ENCODE assay signal across 10 cellular contexts in genomic region chr6:87714093-87714809, GRCh38. TPM values are rescaled to one million over a fixed set of nuclear protein-coding genes. Genes with fewer than 3 reads are reported as not detected.
DNase-seq lines count a peak whose midpoint lies in the region; ATAC-seq, FAIRE-seq and TF ChIP-seq lines count a peak whose summit lies in the region.
"Had no signal": no experiment of that assay in that cellular context is flagged by ENCODE, and none has a peak within 500 bp of the region (broad histone marks: within the 10 kb centered on the region; RNA-seq: fewer than 3 reads in every experiment).

No MANE protein-coding gene starts in this region.

- ATAC-seq in CD4-positive, CD25-positive, alpha-beta regulatory T cell (ENCODE audit: low read depth in 2 of 2) = peak; percentile 26 to 28
- peak; percentile 47 for ATAC-seq in GM21390 (IDR thresholded peaks at IDR 0.05; ENCODE audit: unreplicated experiment)

- peaks cover 3 to 20% (median 12%) of the 10 kb centered on the region in 4 donors for H3K4me1 Mint-ChIP-seq in CD4-positive, CD25-positive, alpha-beta regulatory T cell

- H3K9me3 ChIP-seq in CD4-positive, CD25-positive, alpha-beta regulatory T cell (ENCODE audit: control insufficient read depth in 2 of 2, low read length in 2 of 2) = no peaks in the 10 kb centered on the region
- H3K9me3 ChIP-seq in esophagus squamous epithelium = no peaks in the 10 kb centered on the region
- H3K9me3 ChIP-seq in kidney (ENCODE audit: control insufficient read depth in 1 of 2, low read length in 2 of 2) = no peaks in the 10 kb centered on the region

- no peaks in the 10 kb centered on the region for H3K27me3 ChIP-seq in CD4-positive, CD25-positive, alpha-beta regulatory T cell (ENCODE audit: control insufficient read depth, insufficient read depth, low read length)
- no peaks in the 10 kb centered on the region for H3K27me3 ChIP-seq in esophagus squamous epithelium

- H3K4me3 ChIP-seq in CD4-positive, CD25-positive, alpha-beta regulatory T cell (ENCODE audit: low read depth, low read length) = no peak overlapping the region
- H3K4me3 ChIP-seq in esophagus squamous epithelium (no peak overlapping the region), kidney (ENCODE audit: low read length in 2 of 2) (no peak overlapping the region)

- TF ChIP-seq CTCF in esophagus squamous epithelium (IDR thresholded peaks at IDR 0.05) = no peak
- TF ChIP-seq CTCF in kidney (IDR thresholded peaks at IDR 0.05; ENCODE audit: borderline replicate concordance, extremely low read depth, insufficient read depth) = no peak

- no peak overlapping the region for H3K27ac ChIP-seq in CD4-positive, CD25-positive, alpha-beta regulatory T cell (ENCODE audit: insufficient read depth, low read length, poor library complexity, severe bottlenecking)
- H3K27ac ChIP-seq in esophagus squamous epithelium (peak overlapping the region in 3 of 4 donors; percentile 19 to 61 (median 27)), kidney (ENCODE audit: low read depth in 2 of 2, low read length in 2 of 2) (no peak overlapping the region)

- no peaks in the 10 kb centered on the region for H3K36me3 ChIP-seq in CD4-positive, CD25-positive, alpha-beta regulatory T cell (ENCODE audit: control insufficient read depth, insufficient read depth, low read length)
- H3K36me3 ChIP-seq in esophagus squamous epithelium (no peaks in the 10 kb centered on the region), kidney (ENCODE audit: control insufficient read depth in 1 of 2, insufficient read depth in 2 of 2, low read length in 2 of 2) (no peaks in the 10 kb centered on the region)

- H3K4me3 Mint-ChIP-seq in CD4-positive, CD25-positive, alpha-beta regulatory T cell = no peak overlapping the region

- TF ChIP-seq POLR2A in esophagus squamous epithelium (IDR thresholded peaks at IDR 0.05) = no peak

- H3K4me1 ChIP-seq in CD4-positive, CD25-positive, alpha-beta regulatory T cell (ENCODE audit: control insufficient read depth, insufficient read depth, low read length, poor library complexity, severe bottlenecking) = peaks cover 6% of the 10 kb centered on the region
- H3K4me1 ChIP-seq in esophagus squamous epithelium (peaks cover 5 to 39% (median 8%) of the 10 kb centered on the region in 3 donors), kidney (ENCODE audit: control insufficient read depth in 1 of 2, insufficient read depth in 1 of 2, low read depth in 1 of 2, low read length in 2 of 2) (no peaks in the 10 kb centered on the region)

- no peak for FAIRE-seq in kidney (lab: Jason Lieb, UNC)

- H3K27me3 Mint-ChIP-seq in CD4-positive, CD25-positive, alpha-beta regulatory T cell = no peaks in the 10 kb centered on the region

- H3K27ac Mint-ChIP-seq in CD4-positive, CD25-positive, alpha-beta regulatory T cell = peak overlapping the region in 1 of 3 donors; percentile 32

- intact Hi-C loops in esophagus squamous epithelium (cut with DNase I) = no loop called here
- intact Hi-C loops in head of caudate nucleus (cut with DNase I) = no loop called here
- intact Hi-C loops in kidney (cut with DNase I) = no loop called here

- H3K36me3 Mint-ChIP-seq in CD4-positive, CD25-positive, alpha-beta regulatory T cell = no peaks in the 10 kb centered on the region

- DNase-seq in CD4-positive, CD25-positive, alpha-beta regulatory T cell = peak in 1 of 3 donors; percentile 44
- DNase-seq in NCI-H69 (lab: John Stamatoyannopoulos, UW) (peak; percentile 32), esophagus squamous epithelium (lab: John Stamatoyannopoulos, UW) (no peak), head of caudate nucleus (no peak), retina (no peak), kidney (no peak), iPS-NIHi11 (ENCODE audit: low spot score) (no peak)
- DNase-seq: activated effector memory CD4-positive, alpha-beta T cell treated with anti-CD3 and anti-CD28 coated beads, Interleukin-2, amount 50 U/mL, for 16 hours; NCI-H1930 had no signal

- H3K9ac ChIP-seq in kidney (ENCODE audit: low read length in 2 of 2) = no peak overlapping the region

- WGBS in esophagus squamous epithelium, 2 donors = 11 to 33% methylated on average over 2 of the region's 2 CpGs

- H3K9me3 Mint-ChIP-seq in CD4-positive, CD25-positive, alpha-beta regulatory T cell = peaks cover 0 to 4% (median 0%) of the 10 kb centered on the region in 7 donors

RNA-seq across cellular contexts. Expression of gene AKIRIN2, which starts 12.2 kb away (rescaled TPM):
- total RNA-seq in CD4-positive, CD25-positive, alpha-beta regulatory T cell = 119 TPM
- polyA plus RNA-seq in CD4-positive, CD25-positive, alpha-beta regulatory T cell = 10 to 100 TPM; 47.7 to 66.7 (median 49.5) TPM
- 10 to 100 TPM; 13.8 to 36.7 (median 25.4) TPM for total RNA-seq in esophagus squamous epithelium
- 43.4 TPM for total RNA-seq in kidney
- polyA plus RNA-seq in kidney (ENCODE audit: insufficient read depth, low read depth, low replicate concordance) = 26.0 TPM

Comparison
In these comparisons a context has a peak if more than half of its experiments do, and no peak if none do; other contexts are left out.
1. H3K27ac ChIP-seq: peak in esophagus squamous epithelium (3 of 4); none in CD4-positive, CD25-positive, alpha-beta regulatory T cell (single experiment) and kidney (0 of 2).